In genomic region chr10:129329375-129330040, GRCh38 we compare ENCODE assay signal across 19 cellular contexts.
"Had no signal": no experiment of that assay in that cellular context is flagged by ENCODE, and none has a peak within 500 bp of the region (broad histone marks: within the 10 kb centered on the region; RNA-seq: fewer than 3 reads in every experiment).

No MANE protein-coding gene starts in this region.

- H3K4me3 Mint-ChIP-seq: immature natural killer cell; naive thymus-derived CD4-positive, alpha-beta T cell had no signal

- H3K27me3 ChIP-seq: esophagus squamous epithelium, right atrium auricular region, upper lobe of left lung, uterus had no signal

- H3K36me3 ChIP-seq: esophagus squamous epithelium, gastroesophageal sphincter, neutrophil, right atrium auricular region, tibial artery, upper lobe of left lung, uterus had no signal

- FAIRE-seq: endometrium, keratinocyte, small intestine had no signal

- H3K9me3 Mint-ChIP-seq: immature natural killer cell; naive thymus-derived CD4-positive, alpha-beta T cell had no signal

- DNase-seq: effector memory CD4-positive, alpha-beta T cell; esophagus squamous epithelium; foreskin fibroblast; immature natural killer cell; mammary epithelial cell; naive thymus-derived CD4-positive, alpha-beta T cell; posterior cingulate gyrus; small intestine; stimulated activated CD4-positive, alpha-beta T cell treated with anti-CD3 and anti-CD28 coated beads, Interleukin-12 subunit alpha, Interleukin-12 subunit beta, amount 100 ng/mL, for 4 hours; stimulated activated naive CD4-positive, alpha-beta T cell; tibial artery; upper lobe of left lung; uterus had no signal

- ATAC-seq: gastroesophageal sphincter; left lobe of liver; naive thymus-derived CD4-positive, alpha-beta T cell had no signal

- H3K4me1 ChIP-seq: esophagus squamous epithelium, gastroesophageal sphincter, right atrium auricular region, tibial artery, upper lobe of left lung, uterus had no signal

- H3K9me3 ChIP-seq: esophagus squamous epithelium, gastroesophageal sphincter, neutrophil, right atrium auricular region, tibial artery, upper lobe of left lung, uterus had no signal

- H3K27ac ChIP-seq: esophagus squamous epithelium, gastroesophageal sphincter, neutrophil, right atrium auricular region, tibial artery, upper lobe of left lung, uterus had no signal

- H3K4me3 ChIP-seq: esophagus squamous epithelium, gastroesophageal sphincter, right atrium auricular region, tibial artery, upper lobe of left lung, uterus had no signal

- H3K4me1 Mint-ChIP-seq: immature natural killer cell had no signal

- H3K27ac Mint-ChIP-seq: immature natural killer cell; naive thymus-derived CD4-positive, alpha-beta T cell had no signal
